Comparison of ENCODE assay signal across 1 cellular context in genomic region chr7:105521731-105522458, GRCh38.
TF ChIP-seq lines count a peak whose summit lies in the region.

Gene PUS7 (minus strand): TSS chr7:105522271. CDS start chr7:105508512, 13,759 bp downstream.

TF ChIP-seq in WTC11, 78 proteins besides CTCF, POLR2A, EP300 and RAD21 (continued from another document and continues in another):
- TF ChIP-seq, protein P1, sequence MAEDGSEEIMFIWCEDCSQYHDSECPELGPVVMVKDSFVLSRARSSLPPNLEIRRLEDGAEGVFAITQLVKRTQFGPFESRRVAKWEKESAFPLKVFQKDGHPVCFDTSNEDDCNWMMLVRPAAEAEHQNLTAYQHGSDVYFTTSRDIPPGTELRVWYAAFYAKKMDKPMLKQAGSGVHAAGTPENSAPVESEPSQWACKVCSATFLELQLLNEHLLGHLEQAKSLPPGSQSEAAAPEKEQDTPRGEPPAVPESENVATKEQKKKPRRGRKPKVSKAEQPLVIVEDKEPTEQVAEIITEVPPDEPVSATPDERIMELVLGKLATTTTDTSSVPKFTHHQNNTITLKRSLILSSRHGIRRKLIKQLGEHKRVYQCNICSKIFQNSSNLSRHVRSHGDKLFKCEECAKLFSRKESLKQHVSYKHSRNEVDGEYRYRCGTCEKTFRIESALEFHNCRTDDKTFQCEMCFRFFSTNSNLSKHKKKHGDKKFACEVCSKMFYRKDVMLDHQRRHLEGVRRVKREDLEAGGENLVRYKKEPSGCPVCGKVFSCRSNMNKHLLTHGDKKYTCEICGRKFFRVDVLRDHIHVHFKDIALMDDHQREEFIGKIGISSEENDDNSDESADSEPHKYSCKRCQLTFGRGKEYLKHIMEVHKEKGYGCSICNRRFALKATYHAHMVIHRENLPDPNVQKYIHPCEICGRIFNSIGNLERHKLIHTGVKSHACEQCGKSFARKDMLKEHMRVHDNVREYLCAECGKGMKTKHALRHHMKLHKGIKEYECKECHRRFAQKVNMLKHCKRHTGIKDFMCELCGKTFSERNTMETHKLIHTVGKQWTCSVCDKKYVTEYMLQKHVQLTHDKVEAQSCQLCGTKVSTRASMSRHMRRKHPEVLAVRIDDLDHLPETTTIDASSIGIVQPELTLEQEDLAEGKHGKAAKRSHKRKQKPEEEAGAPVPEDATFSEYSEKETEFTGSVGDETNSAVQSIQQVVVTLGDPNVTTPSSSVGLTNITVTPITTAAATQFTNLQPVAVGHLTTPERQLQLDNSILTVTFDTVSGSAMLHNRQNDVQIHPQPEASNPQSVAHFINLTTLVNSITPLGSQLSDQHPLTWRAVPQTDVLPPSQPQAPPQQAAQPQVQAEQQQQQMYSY (CRISPR knock-in tag; IDR thresholded peaks at IDR 0.05), result peak; percentile 53; the same call in 1 of the 2 replicates
- TF ChIP-seq ZBTB43 (CRISPR knock-in tag; IDR thresholded peaks at IDR 0.05), result 0 out of 2 replicates have a peak, but pooled peaks have one; percentile 47
- TF ChIP-seq OVOL2 (CRISPR knock-in tag; IDR thresholded peaks at IDR 0.05; ENCODE audit: borderline replicate concordance), result no peak
- no peak for TF ChIP-seq GTF2I (CRISPR knock-in tag; conservative IDR thresholded peaks at IDR 0.05)
- TF ChIP-seq NFE2L1 (CRISPR knock-in tag; IDR thresholded peaks at IDR 0.05), result 0 out of 2 replicates have a peak, but pooled peaks have one; percentile 25
- TF ChIP-seq ELF4 (CRISPR knock-in tag; IDR thresholded peaks at IDR 0.05; ENCODE audit: low read depth), result 0 out of 2 replicates have a peak, but pooled peaks have one; percentile 16
- TF ChIP-seq GABPB1 (CRISPR knock-in tag; IDR thresholded peaks at IDR 0.05), result 0 out of 2 replicates have a peak, but pooled peaks have one; percentile 9
- TF ChIP-seq, protein P2, sequence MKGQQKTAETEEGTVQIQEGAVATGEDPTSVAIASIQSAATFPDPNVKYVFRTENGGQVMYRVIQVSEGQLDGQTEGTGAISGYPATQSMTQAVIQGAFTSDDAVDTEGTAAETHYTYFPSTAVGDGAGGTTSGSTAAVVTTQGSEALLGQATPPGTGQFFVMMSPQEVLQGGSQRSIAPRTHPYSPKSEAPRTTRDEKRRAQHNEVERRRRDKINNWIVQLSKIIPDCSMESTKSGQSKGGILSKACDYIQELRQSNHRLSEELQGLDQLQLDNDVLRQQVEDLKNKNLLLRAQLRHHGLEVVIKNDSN (CRISPR knock-in tag; IDR thresholded peaks at IDR 0.05), result no peak
- TF ChIP-seq, protein P3, sequence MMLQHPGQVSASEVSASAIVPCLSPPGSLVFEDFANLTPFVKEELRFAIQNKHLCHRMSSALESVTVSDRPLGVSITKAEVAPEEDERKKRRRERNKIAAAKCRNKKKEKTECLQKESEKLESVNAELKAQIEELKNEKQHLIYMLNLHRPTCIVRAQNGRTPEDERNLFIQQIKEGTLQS (CRISPR knock-in tag; conservative IDR thresholded peaks at IDR 0.05), result no peak
- TF ChIP-seq ZMAT4 (CRISPR knock-in tag; IDR thresholded peaks at IDR 0.05), result no peak
- TF ChIP-seq IRF1 (CRISPR knock-in tag; IDR thresholded peaks at IDR 0.05), result no peak
- peak; percentile 49; the same call in 1 of the 2 replicates for TF ChIP-seq HMGXB4 (CRISPR knock-in tag; IDR thresholded peaks at IDR 0.05)
- TF ChIP-seq, protein P4, sequence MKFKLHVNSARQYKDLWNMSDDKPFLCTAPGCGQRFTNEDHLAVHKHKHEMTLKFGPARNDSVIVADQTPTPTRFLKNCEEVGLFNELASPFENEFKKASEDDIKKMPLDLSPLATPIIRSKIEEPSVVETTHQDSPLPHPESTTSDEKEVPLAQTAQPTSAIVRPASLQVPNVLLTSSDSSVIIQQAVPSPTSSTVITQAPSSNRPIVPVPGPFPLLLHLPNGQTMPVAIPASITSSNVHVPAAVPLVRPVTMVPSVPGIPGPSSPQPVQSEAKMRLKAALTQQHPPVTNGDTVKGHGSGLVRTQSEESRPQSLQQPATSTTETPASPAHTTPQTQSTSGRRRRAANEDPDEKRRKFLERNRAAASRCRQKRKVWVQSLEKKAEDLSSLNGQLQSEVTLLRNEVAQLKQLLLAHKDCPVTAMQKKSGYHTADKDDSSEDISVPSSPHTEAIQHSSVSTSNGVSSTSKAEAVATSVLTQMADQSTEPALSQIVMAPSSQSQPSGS (CRISPR knock-in tag; IDR thresholded peaks at IDR 0.05; ENCODE audit: borderline replicate concordance, low read depth), result no peak
- TF ChIP-seq SMAD3 (CRISPR knock-in tag; IDR thresholded peaks at IDR 0.05; ENCODE audit: borderline replicate concordance), result peak; percentile 78; the same call in 1 of the 2 replicates
- no peak for TF ChIP-seq AR (CRISPR knock-in tag; IDR thresholded peaks at IDR 0.05)
- no peak for TF ChIP-seq CBFB (CRISPR knock-in tag; IDR thresholded peaks at IDR 0.05; ENCODE audit: low read depth)
- no peak for TF ChIP-seq SOX15 (CRISPR knock-in tag; IDR thresholded peaks at IDR 0.05)
- TF ChIP-seq STAT6 (CRISPR knock-in tag; conservative IDR thresholded peaks at IDR 0.05; ENCODE audit: low read depth), result no peak
- TF ChIP-seq ETV6 (CRISPR knock-in tag; IDR thresholded peaks at IDR 0.05), result peak; percentile 84
- TF ChIP-seq, protein P5, sequence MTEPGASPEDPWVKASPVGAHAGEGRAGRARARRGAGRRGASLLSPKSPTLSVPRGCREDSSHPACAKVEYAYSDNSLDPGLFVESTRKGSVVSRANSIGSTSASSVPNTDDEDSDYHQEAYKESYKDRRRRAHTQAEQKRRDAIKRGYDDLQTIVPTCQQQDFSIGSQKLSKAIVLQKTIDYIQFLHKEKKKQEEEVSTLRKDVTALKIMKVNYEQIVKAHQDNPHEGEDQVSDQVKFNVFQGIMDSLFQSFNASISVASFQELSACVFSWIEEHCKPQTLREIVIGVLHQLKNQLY (CRISPR knock-in tag; IDR thresholded peaks at IDR 0.05), result peak; percentile 59; the same call in 1 of the 2 replicates
- TF ChIP-seq CREB1 (CRISPR knock-in tag; IDR thresholded peaks at IDR 0.05), result no peak
- TF ChIP-seq GRHL2 (CRISPR knock-in tag; IDR thresholded peaks at IDR 0.05; ENCODE audit: insufficient replicate concordance, severe bottlenecking), result no peak
- 0 out of 2 replicates have a peak, but pooled peaks have one; percentile 78 for TF ChIP-seq MYBL2 (CRISPR knock-in tag; IDR thresholded peaks at IDR 0.05)
- 0 out of 2 replicates have a peak, but pooled peaks have one; percentile 7 for TF ChIP-seq NFYB (CRISPR knock-in tag; conservative IDR thresholded peaks at IDR 0.05; ENCODE audit: low read depth)
- TF ChIP-seq JUN (CRISPR knock-in tag; IDR thresholded peaks at IDR 0.05), result 0 out of 2 replicates have a peak, but pooled peaks have one; percentile 10
- no peak for TF ChIP-seq ZNF219 (CRISPR knock-in tag; IDR thresholded peaks at IDR 0.05; ENCODE audit: borderline replicate concordance)
- TF ChIP-seq ZNF423 (CRISPR knock-in tag; IDR thresholded peaks at IDR 0.05), result no peak
- TF ChIP-seq CDX4 (CRISPR knock-in tag; IDR thresholded peaks at IDR 0.05; ENCODE audit: borderline replicate concordance), result no peak
- no peak for TF ChIP-seq IRF2 (CRISPR knock-in tag; IDR thresholded peaks at IDR 0.05; ENCODE audit: borderline replicate concordance, low read depth)
- TF ChIP-seq ZNF232 (CRISPR knock-in tag; IDR thresholded peaks at IDR 0.05), result peak; percentile 36; the same call in 1 of the 2 replicates
- TF ChIP-seq ZNF121 (CRISPR knock-in tag; IDR thresholded peaks at IDR 0.05), result no peak
- no peak for TF ChIP-seq JAZF1 (CRISPR knock-in tag; IDR thresholded peaks at IDR 0.05)
- TF ChIP-seq, protein P6, sequence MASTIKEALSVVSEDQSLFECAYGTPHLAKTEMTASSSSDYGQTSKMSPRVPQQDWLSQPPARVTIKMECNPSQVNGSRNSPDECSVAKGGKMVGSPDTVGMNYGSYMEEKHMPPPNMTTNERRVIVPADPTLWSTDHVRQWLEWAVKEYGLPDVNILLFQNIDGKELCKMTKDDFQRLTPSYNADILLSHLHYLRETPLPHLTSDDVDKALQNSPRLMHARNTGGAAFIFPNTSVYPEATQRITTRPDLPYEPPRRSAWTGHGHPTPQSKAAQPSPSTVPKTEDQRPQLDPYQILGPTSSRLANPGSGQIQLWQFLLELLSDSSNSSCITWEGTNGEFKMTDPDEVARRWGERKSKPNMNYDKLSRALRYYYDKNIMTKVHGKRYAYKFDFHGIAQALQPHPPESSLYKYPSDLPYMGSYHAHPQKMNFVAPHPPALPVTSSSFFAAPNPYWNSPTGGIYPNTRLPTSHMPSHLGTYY (CRISPR knock-in tag; IDR thresholded peaks at IDR 0.05), result no peak
- no peak for TF ChIP-seq EMX1 (CRISPR knock-in tag; IDR thresholded peaks at IDR 0.05)
- TF ChIP-seq RORB (CRISPR knock-in tag; IDR thresholded peaks at IDR 0.05), result no peak
- TF ChIP-seq ZNF138 (CRISPR knock-in tag; conservative IDR thresholded peaks at IDR 0.05), result no peak
- TF ChIP-seq, protein P7, sequence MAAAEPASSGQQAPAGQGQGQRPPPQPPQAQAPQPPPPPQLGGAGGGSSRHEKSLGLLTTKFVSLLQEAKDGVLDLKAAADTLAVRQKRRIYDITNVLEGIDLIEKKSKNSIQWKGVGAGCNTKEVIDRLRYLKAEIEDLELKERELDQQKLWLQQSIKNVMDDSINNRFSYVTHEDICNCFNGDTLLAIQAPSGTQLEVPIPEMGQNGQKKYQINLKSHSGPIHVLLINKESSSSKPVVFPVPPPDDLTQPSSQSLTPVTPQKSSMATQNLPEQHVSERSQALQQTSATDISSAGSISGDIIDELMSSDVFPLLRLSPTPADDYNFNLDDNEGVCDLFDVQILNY (CRISPR knock-in tag; IDR thresholded peaks at IDR 0.05), result no peak
- peak; percentile 17; the same call in 1 of the 2 replicates for TF ChIP-seq TEAD1 (CRISPR knock-in tag; IDR thresholded peaks at IDR 0.05)
